ENCODE assay signal across 7 cellular contexts in genomic region chr7:27382307-27382706, GRCh38.
"Had no signal": no experiment of that assay in that cellular context is flagged by ENCODE, and none has a peak within 500 bp of the region (broad histone marks: within the 10 kb centered on the region; RNA-seq: fewer than 3 reads in every experiment).

No MANE protein-coding gene starts in this region.

- FAIRE-seq: HTR-8/SVneo had no signal

- H3K9ac ChIP-seq: KMS-11 had no signal

- H3K4me2 ChIP-seq: KMS-11 had no signal

- DNase-seq: IMR-90, KBM-7, KG1 had no signal

- H3K4me1 Mint-ChIP-seq: IgD-negative memory B cell had no signal

- H3K27ac ChIP-seq: HL-60, KMS-11 had no signal

- H3K27ac Mint-ChIP-seq: IgD-negative memory B cell had no signal

- H3K9me3 Mint-ChIP-seq: IgD-negative memory B cell had no signal

- H3K4me3 Mint-ChIP-seq: IgD-negative memory B cell had no signal

- H3K36me3 Mint-ChIP-seq: IgD-negative memory B cell had no signal
